8 cellular contexts compared by ENCODE assay signal in genomic region chrY:14628208-14628607, GRCh38.
"Had no signal": no experiment of that assay in that cellular context is flagged by ENCODE, and none has a peak within 500 bp of the region (broad histone marks: within the 10 kb centered on the region; RNA-seq: fewer than 3 reads in every experiment).

No MANE protein-coding gene starts in this region.

- DNase-seq: GDM1, GF-D8 had no signal

- FAIRE-seq: G401.6, GM12878, GM12891, GM12892, GM18507, GM19239 had no signal

- ATAC-seq: GM12878 had no signal

- H3K4me3 ChIP-seq: GM12878 had no signal
